Comparison of ENCODE assay signal across 8 cellular contexts in the genomic region with DNA sequence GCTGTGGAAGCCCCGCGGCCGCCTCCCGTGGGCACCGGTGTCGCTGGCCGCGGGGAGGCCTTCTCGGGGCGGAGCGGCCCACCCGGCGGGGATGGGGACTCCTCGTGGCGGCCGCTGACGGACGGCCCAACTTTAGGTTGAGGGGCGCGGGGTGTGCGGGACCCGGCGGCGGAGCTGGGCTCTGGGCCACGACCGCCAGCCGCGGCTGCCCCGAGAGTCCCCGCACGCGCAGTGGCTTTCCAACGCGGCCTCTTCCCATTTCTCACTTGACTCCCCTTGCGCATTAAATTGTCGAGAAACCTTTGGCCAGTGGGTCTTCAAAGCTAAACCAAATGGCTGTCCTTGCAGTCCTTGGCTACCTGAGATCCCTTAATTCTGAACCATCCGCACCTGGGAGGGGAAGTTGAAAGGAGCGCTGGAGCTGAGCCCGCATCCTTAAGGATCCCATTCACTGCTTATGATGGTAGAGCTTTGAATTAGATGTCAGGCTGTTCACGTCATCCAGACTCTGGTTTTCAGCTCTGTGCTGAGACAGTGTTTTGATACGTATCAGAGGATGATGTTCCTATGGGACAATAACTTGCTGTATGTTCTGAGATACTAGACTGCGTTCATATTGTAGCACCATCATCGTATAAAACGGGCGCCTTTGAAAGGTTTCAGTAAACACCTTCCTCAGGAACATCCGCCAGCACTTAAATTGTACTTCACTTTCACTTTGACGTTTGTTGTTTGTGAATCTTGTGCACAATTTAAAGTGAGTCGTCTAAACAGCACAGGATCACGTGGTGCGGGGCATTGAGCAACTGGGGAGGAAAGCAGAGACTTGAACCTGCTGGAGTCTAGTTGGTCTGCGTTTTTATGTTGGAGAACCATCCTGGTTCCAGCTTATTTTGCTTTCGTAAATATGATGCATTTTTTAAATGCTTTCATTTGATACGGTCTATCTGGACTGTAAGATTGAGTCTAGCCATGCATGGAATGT. TPM values are rescaled to one million over a fixed set of nuclear protein-coding genes. Genes with fewer than 3 reads are reported as not detected.
DNase-seq lines count a peak whose midpoint lies in the region; ATAC-seq and TF ChIP-seq lines count a peak whose summit lies in the region.

No MANE protein-coding gene starts in this region.

- peak; percentile 22 for ATAC-seq in HG02588 (IDR thresholded peaks at IDR 0.05; ENCODE audit: unreplicated experiment)
- ATAC-seq in stimulated activated naive B cell treated with anti-CD40 and anti-IgM and Interleukin-4, amounts not matched to agents 10 μg/mL and 1 μg/mL and 100 μg/mL, for 72 hours (replicated peaks) = peak; percentile 47 to 53

- no peaks in the 10 kb centered on the region for H3K9me3 ChIP-seq in esophagus muscularis mucosa

- intact Hi-C loops in esophagus muscularis mucosa (cut with DNase I) = no loop called here

- peak overlapping the region; percentile 88 for H3K27ac Mint-ChIP-seq in stimulated activated naive B cell treated with anti-CD40 and anti-IgM and Interleukin-4, amounts not matched to agents 10 μg/mL and 1 μg/mL and 100 μg/mL, for 72 hours

- peaks cover 3 to 4% of the 10 kb centered on the region in 2 donors for H3K36me3 Mint-ChIP-seq in stimulated activated naive B cell treated with anti-CD40 and anti-IgM and Interleukin-4, amounts not matched to agents 10 μg/mL and 1 μg/mL and 100 μg/mL, for 72 hours

- peaks cover 15 to 22% of the 10 kb centered on the region in 2 donors for H3K27me3 Mint-ChIP-seq in stimulated activated naive B cell treated with anti-CD40 and anti-IgM and Interleukin-4, amounts not matched to agents 10 μg/mL and 1 μg/mL and 100 μg/mL, for 72 hours

- peaks cover 6 to 8% of the 10 kb centered on the region in 2 donors for H3K4me1 Mint-ChIP-seq in stimulated activated naive B cell treated with anti-CD40 and anti-IgM and Interleukin-4, amounts not matched to agents 10 μg/mL and 1 μg/mL and 100 μg/mL, for 72 hours

- no peaks in the 10 kb centered on the region for H3K36me3 ChIP-seq in esophagus muscularis mucosa

- no peaks in the 10 kb centered on the region for H3K9me3 Mint-ChIP-seq in stimulated activated naive B cell treated with anti-CD40 and anti-IgM and Interleukin-4, amounts not matched to agents 10 μg/mL and 1 μg/mL and 100 μg/mL, for 72 hours

- H3K4me1 ChIP-seq in esophagus muscularis mucosa = peaks cover 25 to 52% (median 40%) of the 10 kb centered on the region in 4 donors

- TF ChIP-seq CTCF in GM12864 (IDR thresholded peaks at IDR 0.05; ENCODE audit: low read depth, low read length, missing control alignments) (no peak), esophagus muscularis mucosa (IDR thresholded peaks at IDR 0.05) (no peak)

- 7% methylated on average over 14 of the region's 53 CpGs for WGBS in esophagus muscularis mucosa

- TF ChIP-seq POLR2A in esophagus muscularis mucosa (IDR thresholded peaks at IDR 0.05; ENCODE audit: low read depth) = no peak

- H3K4me3 ChIP-seq in GM12864 (ENCODE audit: low read depth, low read length) = peak overlapping the region; percentile 92
- H3K4me3 ChIP-seq in esophagus muscularis mucosa = peak overlapping the region; percentile 70 to 87 (median 84)

- TF ChIP-seq EP300 in esophagus muscularis mucosa (IDR thresholded peaks at IDR 0.05) = no peak

- peak overlapping the region; percentile 84 to 94 (median 90) for H3K27ac ChIP-seq in esophagus muscularis mucosa (replicated peaks in 1 of 4)

- H3K4me3 Mint-ChIP-seq in stimulated activated naive B cell treated with anti-CD40 and anti-IgM and Interleukin-4, amounts not matched to agents 10 μg/mL and 1 μg/mL and 100 μg/mL, for 72 hours = peak overlapping the region; percentile 87 to 88

- peak; percentile 80 for DNase-seq in GM12864 (ENCODE audit: low read depth)
- peak; percentile 72 for DNase-seq in NCI-H69 (lab: John Stamatoyannopoulos, UW)
- peak; percentile 69 to 71 for DNase-seq in activated T-cell treated with anti-CD3 and anti-CD28 coated beads, Interleukin-2, amount 50 U/mL, for 48 hours
- DNase-seq in esophagus muscularis mucosa (ENCODE audit: extremely low spot score) = no peak
- peak; percentile 65 for DNase-seq in myocyte (ENCODE audit: low read depth)
- DNase-seq in stimulated activated naive B cell treated with anti-CD40 and anti-IgM and Interleukin-4, amounts not matched to agents 10 μg/mL and 1 μg/mL and 100 μg/mL, for 72 hours = peak; percentile 9
- DNase-seq in T1000 (lab: John Stamatoyannopoulos, UW) = no peak

- H3K27me3 ChIP-seq in esophagus muscularis mucosa = no peaks in the 10 kb centered on the region

RNA-seq across cellular contexts. Expression of a gene that starts 0.9 kb away (rescaled TPM):
- 10 to 100 TPM; 58.5 to 83.1 (median 66.8) TPM for total RNA-seq in esophagus muscularis mucosa
- total RNA-seq in myocyte = 126 and 129 TPM in 2 replicates
- 43.7 TPM for polyA plus RNA-seq in myocyte (2012)

RNA-seq across cellular contexts. Expression of a gene that starts 41.8 kb away (rescaled TPM):
- total RNA-seq in esophagus muscularis mucosa (not detected), myocyte (0.31 and 0.32 TPM in 2 replicates)
- 0.06 TPM for polyA plus RNA-seq in myocyte (2012)

Comparison
In these comparisons a context has a peak if more than half of its experiments do, and no peak if none do; other contexts are left out.
1. DNase-seq: peak in GM12864 (single experiment), NCI-H69 (single experiment), activated T-cell treated with anti-CD3 and anti-CD28 coated beads, Interleukin-2, amount 50 U/mL, for 48 hours (2 of 2), myocyte (single experiment) and stimulated activated naive B cell treated with anti-CD40 and anti-IgM and Interleukin-4, amounts not matched to agents 10 μg/mL and 1 μg/mL and 100 μg/mL, for 72 hours (single experiment); none in esophagus muscularis mucosa (single experiment) and T1000 (single experiment).